24 cellular contexts compared by ENCODE assay signal in genomic region chr10:76178561-76179292, GRCh38.
"Had no signal": no experiment of that assay in that cellular context is flagged by ENCODE, and none has a peak within 500 bp of the region (broad histone marks: within the 10 kb centered on the region; RNA-seq: fewer than 3 reads in every experiment).

No MANE protein-coding gene starts in this region.

- H3K4me3 Mint-ChIP-seq: activated CD8-positive, alpha-beta T cell treated with anti-CD3 and anti-CD28 coated beads, Interleukin-2, amount 10 ng/mL, durations not matched to agents 7 days and 5 days; activated naive CD8-positive, alpha-beta T cell treated with anti-CD3 and anti-CD28 coated beads, Interleukin-2, amount 10 ng/mL, durations not matched to agents 7 days and 5 days; activated T-cell treated with anti-CD3 and anti-CD28 coated beads, Interleukin-2, amount 50 U/mL, for 72 hours; natural killer cell had no signal

- H3K4me3 ChIP-seq: left lung, mucosa of descending colon, right atrium auricular region, skin epidermis, transverse colon, vagina had no signal

- H3K36me3 Mint-ChIP-seq: activated naive CD8-positive, alpha-beta T cell treated with anti-CD3 and anti-CD28 coated beads, Interleukin-2, amount 10 ng/mL, durations not matched to agents 7 days and 5 days; natural killer cell had no signal

- H3K9me3 ChIP-seq: left lung, mucosa of descending colon, right atrium auricular region, transverse colon, vagina had no signal

- H3K27me3 ChIP-seq: left lung, right atrium auricular region, transverse colon, vagina had no signal

- H3K27me3 Mint-ChIP-seq: progenitor cell of endocrine pancreas had no signal

- H3K27ac ChIP-seq: left lung, right atrium auricular region, skin epidermis, transverse colon, vagina, VCaP had no signal

- H3K9me3 Mint-ChIP-seq: activated naive CD8-positive, alpha-beta T cell treated with anti-CD3 and anti-CD28 coated beads, Interleukin-2, amount 10 ng/mL, durations not matched to agents 7 days and 5 days; natural killer cell had no signal

- ATAC-seq: activated CD8-positive, alpha-beta T cell treated with anti-CD3 and anti-CD28 coated beads, Interleukin-2, amount 10 ng/mL, durations not matched to agents 7 days and 5 days; activated T-cell treated with anti-CD3 and anti-CD28 coated beads, Interleukin-2, amount 50 U/mL, for 72 hours; left lung; mucosa of descending colon; natural killer cell had no signal

- DNase-seq: activated CD4-positive, alpha-beta T cell treated with anti-CD3 and anti-CD28 coated beads for 4 hours; activated CD8-positive, alpha-beta memory T cell treated with anti-CD3 and anti-CD28 coated beads, Interleukin-2, amount 50 U/mL, for 48 hours; activated CD8-positive, alpha-beta T cell treated with anti-CD3 and anti-CD28 coated beads, Interleukin-2, amount 10 ng/mL, durations not matched to agents 7 days and 5 days; activated gamma-delta T cell treated with Interleukin-2 at 50 U/mL for 16 hours; activated naive CD8-positive, alpha-beta T cell treated with anti-CD3 and anti-CD28 coated beads, Interleukin-2, amount 10 ng/mL, durations not matched to agents 7 days and 5 days; activated T-cell treated with anti-CD3 and anti-CD28 coated beads, Interleukin-2, amount 50 U/mL, for 72 hours; anterior cingulate cortex; erythroblast; hippocampal formation; kidney; left lung; mucosa of descending colon; natural killer cell; occipital lobe; stimulated activated CD4-positive, alpha-beta T cell treated with anti-CD3 and anti-CD28 coated beads, Interleukin-4, amount 100 ng/mL, for 4 hours; stimulated activated CD8-positive, alpha-beta memory T cell treated with anti-CD3 and anti-CD28 coated beads, Interleukin-4, amount 100 ng/mL, for 48 hours; stimulated activated naive CD4-positive, alpha-beta T cell treated with Interleukin-2 at 50 U/mL for 16 hours; T-helper 1 cell; transverse colon had no signal

- H3K4me1 ChIP-seq: left lung, right atrium auricular region, transverse colon, vagina had no signal

- H3K27ac Mint-ChIP-seq: activated CD8-positive, alpha-beta T cell treated with anti-CD3 and anti-CD28 coated beads, Interleukin-2, amount 10 ng/mL, durations not matched to agents 7 days and 5 days; activated naive CD8-positive, alpha-beta T cell treated with anti-CD3 and anti-CD28 coated beads, Interleukin-2, amount 10 ng/mL, durations not matched to agents 7 days and 5 days; natural killer cell; progenitor cell of endocrine pancreas had no signal

- H3K36me3 ChIP-seq: left lung, right atrium auricular region, transverse colon, vagina had no signal

- H3K4me1 Mint-ChIP-seq: activated naive CD8-positive, alpha-beta T cell treated with anti-CD3 and anti-CD28 coated beads, Interleukin-2, amount 10 ng/mL, durations not matched to agents 7 days and 5 days; natural killer cell had no signal
